8 cellular contexts compared by ENCODE assay signal in genomic region chr16:79599256-79599836, GRCh38. TPM values are rescaled to one million over a fixed set of nuclear protein-coding genes. Genes with fewer than 3 reads are reported as not detected.
DNase-seq lines count a peak whose midpoint lies in the region; ATAC-seq and TF ChIP-seq lines count a peak whose summit lies in the region.

No MANE protein-coding gene starts in this region.

- TF ChIP-seq CTCF in fibroblast of lung (conservative IDR thresholded peaks at IDR 0.05 in 1 of 2, IDR thresholded peaks at IDR 0.05 in 1 of 2; ENCODE audit: low read depth in 1 of 2, low read length in 2 of 2) (no peak), neural cell (IDR thresholded peaks at IDR 0.05; ENCODE audit: poor library complexity, severe bottlenecking) (no peak)

- no peaks in the 10 kb centered on the region for H3K27me3 ChIP-seq in fibroblast of lung (ENCODE audit: control insufficient read depth, insufficient read depth, low read length)
- H3K27me3 ChIP-seq in neural cell (ENCODE audit: insufficient read depth, low read depth, low read length): peaks cover 23% of the 10 kb centered on the region

- H3K4me2 ChIP-seq in fibroblast of lung (ENCODE audit: extremely low read depth, insufficient read depth, low read length) (peak overlapping the region; percentile 32), neural cell (ENCODE audit: low read length) (no peak overlapping the region)

- no peaks in the 10 kb centered on the region for H3K9me2 ChIP-seq in neural cell (ENCODE audit: insufficient read depth, low read length)

- TF ChIP-seq EP300 in neural cell (conservative IDR thresholded peaks at IDR 0.05; ENCODE audit: poor library complexity, severe bottlenecking): no peak

- ATAC-seq in activated CD8-positive, alpha-beta memory T cell treated with anti-CD3 and anti-CD28 coated beads, Interleukin-2, amount 10 ng/mL, durations not matched to agents 7 days and 5 days: peak; percentile 2
- ATAC-seq in GM21786 (IDR thresholded peaks at IDR 0.05; ENCODE audit: unreplicated experiment) (no peak), HG03521 (IDR thresholded peaks at IDR 0.05; ENCODE audit: unreplicated experiment) (no peak), HG03354 (IDR thresholded peaks at IDR 0.05; ENCODE audit: poor library complexity, severe bottlenecking, unreplicated experiment) (no peak)

- H3K36me3 ChIP-seq in fibroblast of lung (ENCODE audit: control insufficient read depth, insufficient read depth, low read length): no peaks in the 10 kb centered on the region
- H3K36me3 ChIP-seq in neural cell (ENCODE audit: insufficient read depth, low read length): no peaks in the 10 kb centered on the region

- peak overlapping the region; percentile 51 for H3K9ac ChIP-seq in fibroblast of lung (ENCODE audit: insufficient read depth, low read length)
- peak overlapping the region; percentile 46 for H3K9ac ChIP-seq in neural cell (ENCODE audit: low read length)

- peaks cover 25% of the 10 kb centered on the region for H3K36me3 Mint-ChIP-seq in activated CD8-positive, alpha-beta memory T cell treated with anti-CD3 and anti-CD28 coated beads, Interleukin-2, amount 10 ng/mL, durations not matched to agents 7 days and 5 days

- no peaks in the 10 kb centered on the region for H3F3A ChIP-seq in neural cell (ENCODE audit: insufficient read depth, low read length, poor library complexity, severe bottlenecking)

- H3K27ac ChIP-seq in fibroblast of lung (ENCODE audit: insufficient read depth, low read length): peak overlapping the region; percentile 58
- H3K27ac ChIP-seq in neural cell (ENCODE audit: low read length): no peak overlapping the region

- CTCF ChIA-PET in activated CD8-positive, alpha-beta memory T cell treated with anti-CD3 and anti-CD28 coated beads, Interleukin-2, amount 10 ng/mL, durations not matched to agents 7 days and 5 days (lab: Charles Lee): interaction anchor here (1.1 to 3.5 kb wide), 4 partner anchors 18 to 927 kb away, joined by 3 to 27 read pairs (median 7); no protein-coding TSS in a partner anchor

- peak overlapping the region; percentile 66 to 73 (median 72) for H3K4me3 ChIP-seq in fibroblast of lung (replicated peaks in 1 of 4; ENCODE audit: control extremely low read depth in 1 of 4, insufficient read depth in 1 of 4, low read depth in 3 of 4, low read length in 4 of 4)
- peak overlapping the region; percentile 67 for H3K4me3 ChIP-seq in neural cell (ENCODE audit: low read length)

- no peaks in the 10 kb centered on the region for H3K4me1 ChIP-seq in fibroblast of lung (ENCODE audit: control insufficient read depth, extremely low read depth, insufficient read depth, low read length)

- peaks cover 29% of the 10 kb centered on the region for H3K79me2 ChIP-seq in fibroblast of lung (ENCODE audit: control insufficient read depth, insufficient read depth, low read length)
- peaks cover 12% of the 10 kb centered on the region for H3K79me2 ChIP-seq in neural cell (replicated peaks; ENCODE audit: insufficient read depth, low read length)

- DNase-seq in HK-2 (ENCODE audit: unreplicated experiment): peak; percentile 46
- peak; percentile 55 for DNase-seq in activated CD8-positive, alpha-beta memory T cell treated with anti-CD3 and anti-CD28 coated beads, Interleukin-2, amount 10 ng/mL, durations not matched to agents 7 days and 5 days
- DNase-seq in fibroblast of lung (ENCODE audit: low read depth in 2 of 2): peak; percentile 24 to 38
- DNase-seq in COR-L47 (lab: John Stamatoyannopoulos, UW): no peak

- TF ChIP-seq RAD21 in neural cell (conservative IDR thresholded peaks at IDR 0.05): peak; percentile 8

- H3K4me3 Mint-ChIP-seq in activated CD8-positive, alpha-beta memory T cell treated with anti-CD3 and anti-CD28 coated beads, Interleukin-2, amount 10 ng/mL, durations not matched to agents 7 days and 5 days: peak overlapping the region; percentile 88

- H3K9me3 ChIP-seq in fibroblast of lung (ENCODE audit: control insufficient read depth, insufficient read depth, low read depth, low read length) (no peaks in the 10 kb centered on the region), neural cell (ENCODE audit: low read length) (no peaks in the 10 kb centered on the region)

- no peaks in the 10 kb centered on the region for H3K9me3 Mint-ChIP-seq in activated CD8-positive, alpha-beta memory T cell treated with anti-CD3 and anti-CD28 coated beads, Interleukin-2, amount 10 ng/mL, durations not matched to agents 7 days and 5 days (ENCODE audit: low read depth)

- H3K27me3 Mint-ChIP-seq in activated CD8-positive, alpha-beta memory T cell treated with anti-CD3 and anti-CD28 coated beads, Interleukin-2, amount 10 ng/mL, durations not matched to agents 7 days and 5 days: peaks cover 4% of the 10 kb centered on the region

- H3K27ac Mint-ChIP-seq in activated CD8-positive, alpha-beta memory T cell treated with anti-CD3 and anti-CD28 coated beads, Interleukin-2, amount 10 ng/mL, durations not matched to agents 7 days and 5 days: peak overlapping the region; percentile 94

- peaks cover 42% of the 10 kb centered on the region for H3K4me1 Mint-ChIP-seq in activated CD8-positive, alpha-beta memory T cell treated with anti-CD3 and anti-CD28 coated beads, Interleukin-2, amount 10 ng/mL, durations not matched to agents 7 days and 5 days

- H4K20me1 ChIP-seq in fibroblast of lung (ENCODE audit: control insufficient read depth, extremely low read depth, insufficient read depth, low read length) (no peaks in the 10 kb centered on the region), neural cell (ENCODE audit: insufficient read depth) (no peaks in the 10 kb centered on the region)

- H2AFZ ChIP-seq in fibroblast of lung (ENCODE audit: low read length) (peak overlapping the region; percentile 0), neural cell (ENCODE audit: low read depth, low read length) (no peak overlapping the region)

TF ChIP-seq in neural cell, 6 proteins besides CTCF, POLR2A, EP300 and RAD21:
- TF ChIP-seq MXI1 (conservative IDR thresholded peaks at IDR 0.05; ENCODE audit: poor library complexity, severe bottlenecking) (no peak), POLR2AphosphoS5 (IDR thresholded peaks at IDR 0.05) (no peak), REST (IDR thresholded peaks at IDR 0.05; ENCODE audit: borderline replicate concordance) (no peak), TAF1 (IDR thresholded peaks at IDR 0.05; ENCODE audit: low read depth) (no peak), SMC3 (conservative IDR thresholded peaks at IDR 0.05; ENCODE audit: poor library complexity) (no peak)
TF ChIP-seq in neural cell: peak in this region for 0.

RNA-seq across cellular contexts. Expression of gene MAF, which starts 1.2 kb away (rescaled TPM):
- 10 to 100 TPM; 30.1 to 32.6 TPM for total RNA-seq in activated CD8-positive, alpha-beta memory T cell treated with anti-CD3 and anti-CD28 coated beads, Interleukin-2, amount 10 ng/mL, durations not matched to agents 7 days and 5 days
- total RNA-seq in fibroblast of lung: 26.7 and 27.7 TPM in 2 replicates
- polyA plus RNA-seq in fibroblast of lung: 6.6 and 14.0 TPM in 2 replicates
- polyA plus RNA-seq in fibroblast of lung (2012): 9.8 and 20.8 TPM in 2 replicates
- 2.0 and 7.1 TPM in 2 replicates for polyA minus RNA-seq in fibroblast of lung (ENCODE audit: low replicate concordance)
- 0.92 and 2.1 TPM in 2 replicates for polyA plus RNA-seq in neural cell
- 1.2 and 1.4 TPM in 2 replicates for polyA minus RNA-seq in neural cell
